Comparison of ENCODE assay signal across 10 cellular contexts in genomic region chr1:174074757-174075156, GRCh38. TPM values are rescaled to one million over a fixed set of nuclear protein-coding genes. Genes with fewer than 3 reads are reported as not detected.
A peak's percentile ranks its signal among the peaks of the same experiment; 100 is the strongest.
DNase-seq lines count a peak whose midpoint lies in the region; ATAC-seq, FAIRE-seq and TF ChIP-seq lines count a peak whose summit lies in the region.
"Had no signal": no experiment of that assay in that cellular context is flagged by ENCODE, and none has a peak within 500 bp of the region (broad histone marks: within the 10 kb centered on the region; RNA-seq: fewer than 3 reads in every experiment).

No MANE protein-coding gene starts in this region.

- DNase-seq in DMS153 treated with DMSO at 0.1 percent for 48 hours (lab: John Stamatoyannopoulos, UW; ENCODE audit: unreplicated experiment): peak; percentile 30
- no peak for DNase-seq in LNCaP clone FGC (ENCODE audit: low read depth)
- DNase-seq in K562 (ENCODE audit: extremely low read depth in 1 of 4, low spot score in 3 of 4): peak in 2 of 4 experiments; percentile 30 to 34
- peak; percentile 25 for DNase-seq in midbrain (lab: John Stamatoyannopoulos, UW)
- no peak for DNase-seq in activated CD4-positive, alpha-beta T cell treated with anti-CD3 and anti-CD28 coated beads for 4 hours
- no peak for DNase-seq in islet precursor cell

- no TSS peak for BruUV-seq in K562 (replicated peaks; lab: Mats Ljungman, UMichigan)

- CTCF ChIA-PET in K562 (lab: Yijun Ruan, JAX; ENCODE audit: low intra/inter-chr PET ratio): interaction anchor here (0.7 to 1.8 kb wide), 3 partner anchors 641 to 1332 kb away, joined by 3 to 6 read pairs (median 4); no protein-coding TSS in a partner anchor

- peak; percentile 80 to 87 for TF ChIP-seq RAD21 in K562 (CRISPR knock-in tag; conservative IDR thresholded peaks at IDR 0.05 in 1 of 2, IDR thresholded peaks at IDR 0.05 in 1 of 2)

- WGBS in K562 (ENCODE audit: insufficient coverage, low coverage, missing lambda C conversion rate): 50% methylated on average over 2 of the region's 2 CpGs

- no peak overlapping the region for H3K9ac ChIP-seq in K562 (ENCODE audit: insufficient read depth in 1 of 2, low read depth in 2 of 2, low read length in 2 of 2)

- in situ Hi-C loops in K562 (cut with MboI): loop anchor here (10.0 to 25.0 kb wide), 2 partner anchors 660 to 1337 kb away; no protein-coding TSS in a partner anchor

- H3K36me3 ChIP-seq in K562 (ENCODE audit: control insufficient read depth, insufficient read depth, low read length): no peaks in the 10 kb centered on the region

- H3K9me3 ChIP-seq in K562 (replicated peaks; ENCODE audit: control insufficient read depth, insufficient read depth, low read depth, low read length): no peaks in the 10 kb centered on the region

- no peak for TF ChIP-seq POLR2A in K562 (conservative IDR thresholded peaks at IDR 0.05)

- H3K9me1 ChIP-seq in K562 (ENCODE audit: control insufficient read depth, insufficient read depth, low read length): no peaks in the 10 kb centered on the region

- no peak overlapping the region for H3K4me2 ChIP-seq in K562 (ENCODE audit: insufficient read depth, low read length)

- FAIRE-seq in K562 (lab: Jason Lieb, UNC): no peak
- FAIRE-seq: keratinocyte had no signal

- peak; percentile 45 for TF ChIP-seq CTCF in LNCaP clone FGC (IDR thresholded peaks at IDR 0.05; ENCODE audit: control insufficient read depth, extremely low read depth, insufficient read depth)
- TF ChIP-seq CTCF in K562 (IDR thresholded peaks at IDR 0.05 in 2 of 3, conservative IDR thresholded peaks at IDR 0.05 in 1 of 3; ENCODE audit: insufficient read depth in 2 of 3, low read depth in 1 of 3, low read length in 3 of 3): peak in 2 of 3 experiments; percentile 45 to 81; a peak in 4 of 6 replicates

- POLR2A ChIA-PET in K562 (lab: Yijun Ruan, JAX): interaction anchor here (0.6 kb wide), 2 partner anchors 645 to 658 kb away, joined by 3 read pairs; no protein-coding TSS in a partner anchor

- intact Hi-C loops in K562 (cut with micrococcal nuclease): loop anchor here (1.0 to 10.0 kb wide), 9 partner anchors 102 to 1330 kb away; partner anchors contain the start of genes CENPL, DARS2 and ZBTB37

- no peaks in the 10 kb centered on the region for H3K27me3 ChIP-seq in K562 (ENCODE audit: control insufficient read depth in 2 of 2, insufficient read depth in 2 of 2, low read length in 2 of 2)

- H3K4me3 ChIP-seq in LNCaP clone FGC (ENCODE audit: low read depth, low read length): no peak overlapping the region
- H3K4me3 ChIP-seq in K562: no peak overlapping the region

- H2AFZ ChIP-seq in K562 (ENCODE audit: low read depth, low read length): peak overlapping the region; percentile 78

- no peaks in the 10 kb centered on the region for H3K79me2 ChIP-seq in K562 (ENCODE audit: control insufficient read depth, insufficient read depth, low read length)

- ATAC-seq in K562: peak; percentile 54; the same call in 2 of the 3 replicates
- ATAC-seq in HG03139 (IDR thresholded peaks at IDR 0.05; ENCODE audit: unreplicated experiment): no peak
- ATAC-seq in HG02798 (IDR thresholded peaks at IDR 0.05; ENCODE audit: poor library complexity, unreplicated experiment): no peak
- ATAC-seq: stimulated activated memory B cell treated with anti-CD40 and anti-IgM and Interleukin-4, amounts not matched to agents 10 μg/mL and 1 μg/mL and 100 μg/mL, for 72 hours had no signal

- H3K27ac ChIP-seq in K562 (ENCODE audit: extremely low read depth, low read depth, low read length): peak overlapping the region; percentile 14; the same call in 1 of the 3 replicates

- TF ChIP-seq EP300 in K562 (IDR thresholded peaks at IDR 0.05; ENCODE audit: low read length): 0 out of 2 replicates have a peak, but pooled peaks have one; percentile 7

- H3K4me1 ChIP-seq in K562 (replicated peaks in 1 of 2; ENCODE audit: control insufficient read depth in 2 of 2, insufficient read depth in 2 of 2, low read length in 2 of 2): peaks cover 0 to 7% of the 10 kb centered on the region in 2 experiments; a peak in 2 of 5 replicates

- H4K20me1 ChIP-seq in K562 (replicated peaks; ENCODE audit: control insufficient read depth, insufficient read depth, low read length): no peaks in the 10 kb centered on the region

TF ChIP-seq in K562, 482 proteins besides CTCF, POLR2A, EP300 and RAD21:
- TF ChIP-seq SMC3 (conservative IDR thresholded peaks at IDR 0.05; ENCODE audit: insufficient read depth, low read depth, low read length) (peak; percentile 36; the same call in 1 of the 2 replicates), THRA (IDR thresholded peaks at IDR 0.05) (peak; percentile 41; the same call in 1 of the 2 replicates), CHCHD3 (CRISPR knock-in tag; IDR thresholded peaks at IDR 0.05) (no peak), COPS2 (conservative IDR thresholded peaks at IDR 0.05) (no peak), NR1H2 (CRISPR knock-in tag; IDR thresholded peaks at IDR 0.05) (no peak), SLC30A9 (CRISPR knock-in tag; IDR thresholded peaks at IDR 0.05) (no peak)
- TF ChIP-seq, protein P1, sequence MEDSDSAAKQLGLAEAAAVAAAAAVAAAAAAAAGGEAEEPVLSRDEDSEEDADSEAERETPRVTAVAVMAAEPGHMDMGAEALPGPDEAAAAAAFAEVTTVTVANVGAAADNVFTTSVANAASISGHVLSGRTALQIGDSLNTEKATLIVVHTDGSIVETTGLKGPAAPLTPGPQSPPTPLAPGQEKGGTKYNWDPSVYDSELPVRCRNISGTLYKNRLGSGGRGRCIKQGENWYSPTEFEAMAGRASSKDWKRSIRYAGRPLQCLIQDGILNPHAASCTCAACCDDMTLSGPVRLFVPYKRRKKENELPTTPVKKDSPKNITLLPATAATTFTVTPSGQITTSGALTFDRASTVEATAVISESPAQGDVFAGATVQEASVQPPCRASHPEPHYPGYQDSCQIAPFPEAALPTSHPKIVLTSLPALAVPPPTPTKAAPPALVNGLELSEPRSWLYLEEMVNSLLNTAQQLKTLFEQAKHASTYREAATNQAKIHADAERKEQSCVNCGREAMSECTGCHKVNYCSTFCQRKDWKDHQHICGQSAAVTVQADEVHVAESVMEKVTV (CRISPR knock-in tag; IDR thresholded peaks at IDR 0.05): peak; percentile 72
- TF ChIP-seq, protein P2, sequence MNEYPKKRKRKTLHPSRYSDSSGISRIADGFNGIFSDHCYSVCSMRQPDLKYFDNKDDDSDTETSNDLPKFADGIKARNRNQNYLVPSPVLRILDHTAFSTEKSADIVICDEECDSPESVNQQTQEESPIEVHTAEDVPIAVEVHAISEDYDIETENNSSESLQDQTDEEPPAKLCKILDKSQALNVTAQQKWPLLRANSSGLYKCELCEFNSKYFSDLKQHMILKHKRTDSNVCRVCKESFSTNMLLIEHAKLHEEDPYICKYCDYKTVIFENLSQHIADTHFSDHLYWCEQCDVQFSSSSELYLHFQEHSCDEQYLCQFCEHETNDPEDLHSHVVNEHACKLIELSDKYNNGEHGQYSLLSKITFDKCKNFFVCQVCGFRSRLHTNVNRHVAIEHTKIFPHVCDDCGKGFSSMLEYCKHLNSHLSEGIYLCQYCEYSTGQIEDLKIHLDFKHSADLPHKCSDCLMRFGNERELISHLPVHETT (CRISPR knock-in tag; conservative IDR thresholded peaks at IDR 0.05 in 1 of 2, IDR thresholded peaks at IDR 0.05 in 1 of 2): 0 out of 4 replicates have a peak, but pooled peaks of 1 of the 2 experiments have one; percentile 33
- TF ChIP-seq, protein P3, sequence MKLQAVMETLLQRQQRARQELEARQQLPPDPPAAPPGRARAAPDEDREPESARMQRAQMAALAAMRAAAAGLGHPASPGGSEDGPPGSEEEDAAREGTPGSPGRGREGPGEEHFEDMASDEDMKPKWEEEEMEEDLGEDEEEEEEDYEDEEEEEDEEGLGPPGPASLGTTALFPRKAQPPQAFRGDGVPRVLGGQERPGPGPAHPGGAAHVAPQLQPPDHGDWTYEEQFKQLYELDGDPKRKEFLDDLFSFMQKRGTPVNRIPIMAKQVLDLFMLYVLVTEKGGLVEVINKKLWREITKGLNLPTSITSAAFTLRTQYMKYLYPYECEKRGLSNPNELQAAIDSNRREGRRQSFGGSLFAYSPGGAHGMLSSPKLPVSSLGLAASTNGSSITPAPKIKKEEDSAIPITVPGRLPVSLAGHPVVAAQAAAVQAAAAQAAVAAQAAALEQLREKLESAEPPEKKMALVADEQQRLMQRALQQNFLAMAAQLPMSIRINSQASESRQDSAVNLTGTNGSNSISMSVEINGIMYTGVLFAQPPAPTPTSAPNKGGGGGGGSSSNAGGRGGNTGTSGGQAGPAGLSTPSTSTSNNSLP (IDR thresholded peaks at IDR 0.05; ENCODE audit: borderline replicate concordance, low read depth, low read length): peak; percentile 77; the same call in 1 of the 2 replicates

RNA-seq across cellular contexts. Expression of gene RC3H1, which starts 52.6 kb away (rescaled TPM):
- total RNA-seq in K562 (2011; cell fraction: chromatin; rRNA removed; ENCODE audit: low replicate concordance): 81.9 and 168 TPM in 2 replicates
- 42.0 and 47.8 TPM in 2 replicates for total RNA-seq in K562 (2011; cell fraction: nucleolus; rRNA removed)
- total RNA-seq in K562 (2011; cell fraction: nucleoplasm; rRNA removed): 46.5 and 67.9 TPM in 2 replicates
- 11.4 and 12.4 TPM in 2 replicates for total RNA-seq in K562 (2014; rRNA removed)
- total RNA-seq in K562 (2014; rRNA removed; fragmentation: Illumina TruSeq; extraction: Trizol): 20.9 and 23.4 TPM in 2 replicates
- total RNA-seq in K562 (2015; rRNA removed; fragmentation: Illumina TruSeq; extraction: Trizol): 27.2 and 31.7 TPM in 2 replicates
- 21.0 and 21.3 TPM in 2 replicates for total RNA-seq in K562 (2021)
- polyA plus RNA-seq in K562 (2011; rRNA removed): 17.3 and 17.4 TPM in 2 replicates
- 7.9 and 9.5 TPM in 2 replicates for polyA plus RNA-seq in K562 (2011; cell fraction: cytosol; rRNA removed)
- 23.3 and 23.5 TPM in 2 replicates for polyA plus RNA-seq in K562 (2011; cell fraction: nucleus; rRNA removed)
- polyA plus RNA-seq in K562 (2012): 2.8 and 3.4 TPM in 2 replicates
- polyA plus RNA-seq in K562 (2014; fragmentation: Illumina TruSeq; extraction: Trizol): 5.6 and 6.7 TPM in 2 replicates
- polyA plus RNA-seq in K562 (2014; fragmentation: Nextera tagmentation; extraction: Ambion mirVana): 1 to 10 TPM; 2.4 to 3.4 TPM
- polyA plus RNA-seq in K562 (2014; rRNA removed): 5.7 and 6.1 TPM in 2 replicates
- 83.2 and 95.5 TPM in 2 replicates for polyA minus RNA-seq in K562 (2011; rRNA and poly(A)+ RNA removed)
- polyA minus RNA-seq in K562 (2011; cell fraction: cytosol; rRNA and poly(A)+ RNA removed): 26.8 and 32.4 TPM in 2 replicates
- polyA minus RNA-seq in K562 (2011; cell fraction: nucleus; rRNA and poly(A)+ RNA removed): 33.8 and 61.1 TPM in 2 replicates

Comparison
In these comparisons a context has a peak if more than half of its experiments do, and no peak if none do; other contexts are left out.
1. DNase-seq: peak in DMS153 treated with DMSO at 0.1 percent for 48 hours (single experiment) and midbrain (single experiment); none in LNCaP clone FGC (single experiment), activated CD4-positive, alpha-beta T cell treated with anti-CD3 and anti-CD28 coated beads for 4 hours (0 of 2) and islet precursor cell (single experiment).